In genomic region chr6:89596056-89596455, GRCh38 we compare ENCODE assay signal across 10 cellular contexts. TPM values are rescaled to one million over a fixed set of nuclear protein-coding genes. Genes with fewer than 3 reads are reported as not detected.
DNase-seq lines count a peak whose midpoint lies in the region; ATAC-seq and TF ChIP-seq lines count a peak whose summit lies in the region.
"Had no signal": no experiment of that assay in that cellular context is flagged by ENCODE, and none has a peak within 500 bp of the region (broad histone marks: within the 10 kb centered on the region; RNA-seq: fewer than 3 reads in every experiment).

No MANE protein-coding gene starts in this region.

- no peak overlapping the region for H3K4me2 ChIP-seq in SK-N-SH

- no peaks in the 10 kb centered on the region for H4K20me1 ChIP-seq in SK-N-SH (ENCODE audit: insufficient read depth)

- H3K36me3 ChIP-seq in left lung (no peaks in the 10 kb centered on the region), SK-N-SH (replicated peaks in 1 of 2; ENCODE audit: control insufficient read depth in 1 of 2, insufficient read depth in 2 of 2, low read length in 1 of 2) (no peaks in the 10 kb centered on the region)

- POLR2A ChIA-PET in SK-N-SH (lab: Yijun Ruan, JAX) = no interaction called here

- H3K79me2 ChIP-seq in SK-N-SH (ENCODE audit: insufficient read depth) = no peaks in the 10 kb centered on the region

- ATAC-seq in HG02840 (IDR thresholded peaks at IDR 0.05; ENCODE audit: low FRiP score, unreplicated experiment) (peak; percentile 88), left lung (no peak)

- intact Hi-C loops in left lung (cut with DNase I) = loop anchor here in 1 of 2 donors (5.0 kb wide), 1 partner anchor 164 kb away; the partner anchor contains the start of gene ANKRD6

- H3K9me2 ChIP-seq in SK-N-SH = no peaks in the 10 kb centered on the region

- no peak overlapping the region for H3K9ac ChIP-seq in SK-N-SH

- H3K27me3 Mint-ChIP-seq in activated naive CD4-positive, alpha-beta T cell treated with anti-CD3 and anti-CD28 coated beads, Interleukin-2, amount 50 U/mL, for 24 hours = no peaks in the 10 kb centered on the region

- no peak overlapping the region for H3K4me3 Mint-ChIP-seq in activated naive CD4-positive, alpha-beta T cell treated with anti-CD3 and anti-CD28 coated beads, Interleukin-2, amount 50 U/mL, for 24 hours

- no peak for TF ChIP-seq RAD21 in SK-N-SH (IDR thresholded peaks at IDR 0.05; ENCODE audit: low read length)

- no peaks in the 10 kb centered on the region for H3K36me3 Mint-ChIP-seq in activated naive CD4-positive, alpha-beta T cell treated with anti-CD3 and anti-CD28 coated beads, Interleukin-2, amount 50 U/mL, for 24 hours

- H3K4me1 Mint-ChIP-seq in activated naive CD4-positive, alpha-beta T cell treated with anti-CD3 and anti-CD28 coated beads, Interleukin-2, amount 50 U/mL, for 24 hours = peaks cover 15% of the 10 kb centered on the region

- H3K4me1 ChIP-seq in left lung (no peaks in the 10 kb centered on the region), SK-N-SH (ENCODE audit: control insufficient read depth in 1 of 2, insufficient read depth in 2 of 2, low read depth in 1 of 2, low read length in 1 of 2) (no peaks in the 10 kb centered on the region)

- CTCF ChIA-PET in SK-N-SH (lab: Yijun Ruan, JAX) = interaction anchor here (0.7 to 5.0 kb wide), 2 partner anchors 104 to 163 kb away, joined by 3 to 35 read pairs; partner anchors contain the start of gene ANKRD6

- H3K27me3 ChIP-seq in left lung = no peaks in the 10 kb centered on the region
- no peaks in the 10 kb centered on the region for H3K27me3 ChIP-seq in SK-N-SH (ENCODE audit: insufficient read depth)

- H2AFZ ChIP-seq in SK-N-SH (ENCODE audit: low read depth) = no peak overlapping the region

- TF ChIP-seq CTCF in left lung (IDR thresholded peaks at IDR 0.05) = no peak
- TF ChIP-seq CTCF in SK-N-SH (IDR thresholded peaks at IDR 0.05) = no peak

- DNase-seq in activated naive CD4-positive, alpha-beta T cell (lab: John Stamatoyannopoulos, UW) = no peak
- DNase-seq in NOMO-1 (lab: John Stamatoyannopoulos, UW; ENCODE audit: unreplicated experiment in 2 of 2) = peak; percentile 47 to 73
- no peak for DNase-seq in SK-N-DZ (ENCODE audit: low spot score)
- DNase-seq in ecto neural progenitor cell (ENCODE audit: low spot score) = no peak
- DNase-seq in left lung = no peak
- DNase-seq in SK-N-SH = no peak
- DNase-seq: NCI-H524 treated with DMSO at 0.1 percent for 48 hours; stimulated activated CD4-positive, alpha-beta T cell treated with anti-CD3 and anti-CD28 coated beads, Interleukin-1b, Interleukin-23, amount 100 ng/mL, for 48 hours had no signal

- H3K9me3 ChIP-seq in left lung = no peaks in the 10 kb centered on the region
- H3K9me3 ChIP-seq in SK-N-SH = no peaks in the 10 kb centered on the region

- H3F3A ChIP-seq in SK-N-SH (replicated peaks; ENCODE audit: insufficient read depth) = no peaks in the 10 kb centered on the region

- H3K27ac Mint-ChIP-seq in activated naive CD4-positive, alpha-beta T cell treated with anti-CD3 and anti-CD28 coated beads, Interleukin-2, amount 50 U/mL, for 24 hours = peak overlapping the region; percentile 78

- no peaks in the 10 kb centered on the region for H3K9me3 Mint-ChIP-seq in activated naive CD4-positive, alpha-beta T cell treated with anti-CD3 and anti-CD28 coated beads, Interleukin-2, amount 50 U/mL, for 24 hours

- TF ChIP-seq EP300 in SK-N-SH (IDR thresholded peaks at IDR 0.05; ENCODE audit: borderline replicate concordance in 1 of 2, low read depth in 1 of 2, low read length in 1 of 2) = no peak

- H3K27ac ChIP-seq in left lung (no peak overlapping the region), SK-N-SH (ENCODE audit: low read depth in 2 of 2, low read length in 1 of 2) (no peak overlapping the region)

- 78% methylated on average over 2 of the region's 2 CpGs for WGBS in SK-N-SH (ENCODE audit: low lambda C conversion rate)

- H3K4me3 ChIP-seq in left lung (no peak overlapping the region), SK-N-SH (ENCODE audit: low read depth in 2 of 2, low read length in 1 of 2) (no peak overlapping the region)

TF ChIP-seq in SK-N-SH, 30 proteins besides CTCF, POLR2A, EP300 and RAD21:
- no peak for TF ChIP-seq FOXJ3 (CRISPR knock-in tag; IDR thresholded peaks at IDR 0.05)
- no peak for TF ChIP-seq YY1 (IDR thresholded peaks at IDR 0.05; ENCODE audit: low read depth)
- no peak for TF ChIP-seq RXRA (IDR thresholded peaks at IDR 0.05; ENCODE audit: borderline replicate concordance, low read depth)
- no peak for TF ChIP-seq PBX3 (IDR thresholded peaks at IDR 0.05)
- no peak for TF ChIP-seq SIN3A (IDR thresholded peaks at IDR 0.05; ENCODE audit: borderline replicate concordance, low read depth, low read length)
- TF ChIP-seq CHD2 (IDR thresholded peaks at IDR 0.05; ENCODE audit: low read length, partially characterized antibody) = no peak
- TF ChIP-seq EZH2phosphoT487 (IDR thresholded peaks at IDR 0.05; ENCODE audit: borderline replicate concordance, low read depth) = no peak
- TF ChIP-seq TEAD4 (IDR thresholded peaks at IDR 0.05; ENCODE audit: borderline replicate concordance, insufficient read depth) = no peak
- no peak for TF ChIP-seq GATA2 (CRISPR knock-in tag; IDR thresholded peaks at IDR 0.05)
- no peak for TF ChIP-seq SMC3 (IDR thresholded peaks at IDR 0.05; ENCODE audit: low read depth, low read length)
- no peak for TF ChIP-seq NFIC (IDR thresholded peaks at IDR 0.05; ENCODE audit: borderline replicate concordance)
- TF ChIP-seq POLR2AphosphoS5 (IDR thresholded peaks at IDR 0.05; ENCODE audit: low read depth, low read length) = no peak
- TF ChIP-seq USF1 (IDR thresholded peaks at IDR 0.05; ENCODE audit: borderline replicate concordance, low read depth) = no peak
- no peak for TF ChIP-seq RCOR1 (IDR thresholded peaks at IDR 0.05; ENCODE audit: low read length)
- no peak for TF ChIP-seq NRF1 (IDR thresholded peaks at IDR 0.05; ENCODE audit: low read depth, low read length)
- TF ChIP-seq GABPA (IDR thresholded peaks at IDR 0.05; ENCODE audit: low read depth) = no peak
- TF ChIP-seq JUND (IDR thresholded peaks at IDR 0.05) = no peak
- TF ChIP-seq USF2 (IDR thresholded peaks at IDR 0.05; ENCODE audit: borderline replicate concordance, low read depth, low read length) = no peak

RNA-seq across cellular contexts. Expression of gene LYRM2, which starts 42.5 kb away (rescaled TPM):
- 29.2 and 32.3 TPM in 2 replicates for polyA plus RNA-seq in SK-N-DZ (2014; cell fraction: cytosol; rRNA removed)
- polyA plus RNA-seq in SK-N-DZ (2014; cell fraction: nucleus; rRNA removed) = 9.5 and 15.8 TPM in 2 replicates
- 10 to 100 TPM; 34.4 to 43.3 TPM for total RNA-seq in left lung
- polyA plus RNA-seq in SK-N-SH (2012; rRNA removed) = 14.5 and 23.5 TPM in 2 replicates
- 30.9 and 44.9 TPM in 2 replicates for polyA plus RNA-seq in SK-N-SH (2012; cell fraction: cytosol; rRNA removed)
- polyA plus RNA-seq in SK-N-SH (2012; cell fraction: nucleus; rRNA removed) = 3.1 and 7.8 TPM in 2 replicates

Comparison
In these comparisons a context has a peak if more than half of its experiments do, and no peak if none do; other contexts are left out.
1. DNase-seq: peak in NOMO-1 (2 of 2); none in activated naive CD4-positive, alpha-beta T cell (0 of 4), SK-N-DZ (single experiment), ecto neural progenitor cell (single experiment), left lung (0 of 2) and SK-N-SH (single experiment).